1 cellular context compared by ENCODE assay signal in the genomic region with DNA sequence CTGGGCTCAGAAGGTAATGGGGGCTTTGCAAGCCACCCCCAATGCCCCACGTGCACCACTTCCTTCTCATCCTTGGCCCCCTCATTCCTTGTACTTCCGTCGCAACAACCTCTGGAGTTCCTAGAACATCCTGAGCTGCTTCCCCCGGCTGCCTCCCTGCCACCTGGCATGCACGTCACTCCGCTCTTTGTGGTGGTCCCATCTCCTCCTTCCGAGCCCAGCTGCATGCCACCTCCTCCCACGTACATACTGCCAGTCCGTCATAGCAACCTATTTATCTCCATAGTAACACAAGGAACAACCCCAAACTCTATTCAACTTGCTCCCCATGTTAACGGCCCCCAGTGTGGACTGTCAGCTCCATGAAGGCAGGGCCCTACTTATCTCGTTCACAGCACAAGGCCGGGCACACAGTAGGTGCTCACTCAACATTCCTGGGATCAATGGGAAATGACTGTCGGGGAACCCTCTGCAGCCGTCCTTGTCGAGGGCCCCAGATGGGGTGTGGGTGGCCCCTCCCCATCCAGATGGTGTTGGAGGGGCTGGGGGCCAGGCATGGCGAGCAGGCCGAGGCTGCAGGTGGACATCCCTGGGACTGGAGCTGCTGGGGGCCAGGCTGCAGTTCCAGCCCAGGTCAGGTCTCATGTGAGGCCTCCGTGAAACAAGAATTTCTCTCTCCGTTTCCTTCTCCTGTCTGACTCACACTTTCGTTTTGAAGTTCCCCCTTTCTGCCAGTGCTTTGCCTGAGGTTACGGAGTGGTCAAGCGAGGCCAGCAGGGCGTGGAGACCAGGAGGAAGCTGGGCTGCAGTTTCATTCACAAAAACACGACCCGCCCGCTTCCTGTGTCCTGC.
TF ChIP-seq lines count a peak whose summit lies in the region.

No MANE protein-coding gene starts in this region.

TF ChIP-seq in GM12878, 131 proteins besides CTCF, POLR2A, EP300 and RAD21 (continued from another document and continues in another):
- TF ChIP-seq, protein P1, sequence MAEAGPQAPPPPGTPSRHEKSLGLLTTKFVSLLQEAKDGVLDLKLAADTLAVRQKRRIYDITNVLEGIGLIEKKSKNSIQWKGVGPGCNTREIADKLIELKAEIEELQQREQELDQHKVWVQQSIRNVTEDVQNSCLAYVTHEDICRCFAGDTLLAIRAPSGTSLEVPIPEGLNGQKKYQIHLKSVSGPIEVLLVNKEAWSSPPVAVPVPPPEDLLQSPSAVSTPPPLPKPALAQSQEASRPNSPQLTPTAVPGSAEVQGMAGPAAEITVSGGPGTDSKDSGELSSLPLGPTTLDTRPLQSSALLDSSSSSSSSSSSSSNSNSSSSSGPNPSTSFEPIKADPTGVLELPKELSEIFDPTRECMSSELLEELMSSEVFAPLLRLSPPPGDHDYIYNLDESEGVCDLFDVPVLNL (IDR thresholded peaks at IDR 0.05; ENCODE audit: low read depth, low read length): no peak
- no peak for TF ChIP-seq CBX3 (IDR thresholded peaks at IDR 0.05; ENCODE audit: borderline replicate concordance, low read depth)
- TF ChIP-seq, protein P2, sequence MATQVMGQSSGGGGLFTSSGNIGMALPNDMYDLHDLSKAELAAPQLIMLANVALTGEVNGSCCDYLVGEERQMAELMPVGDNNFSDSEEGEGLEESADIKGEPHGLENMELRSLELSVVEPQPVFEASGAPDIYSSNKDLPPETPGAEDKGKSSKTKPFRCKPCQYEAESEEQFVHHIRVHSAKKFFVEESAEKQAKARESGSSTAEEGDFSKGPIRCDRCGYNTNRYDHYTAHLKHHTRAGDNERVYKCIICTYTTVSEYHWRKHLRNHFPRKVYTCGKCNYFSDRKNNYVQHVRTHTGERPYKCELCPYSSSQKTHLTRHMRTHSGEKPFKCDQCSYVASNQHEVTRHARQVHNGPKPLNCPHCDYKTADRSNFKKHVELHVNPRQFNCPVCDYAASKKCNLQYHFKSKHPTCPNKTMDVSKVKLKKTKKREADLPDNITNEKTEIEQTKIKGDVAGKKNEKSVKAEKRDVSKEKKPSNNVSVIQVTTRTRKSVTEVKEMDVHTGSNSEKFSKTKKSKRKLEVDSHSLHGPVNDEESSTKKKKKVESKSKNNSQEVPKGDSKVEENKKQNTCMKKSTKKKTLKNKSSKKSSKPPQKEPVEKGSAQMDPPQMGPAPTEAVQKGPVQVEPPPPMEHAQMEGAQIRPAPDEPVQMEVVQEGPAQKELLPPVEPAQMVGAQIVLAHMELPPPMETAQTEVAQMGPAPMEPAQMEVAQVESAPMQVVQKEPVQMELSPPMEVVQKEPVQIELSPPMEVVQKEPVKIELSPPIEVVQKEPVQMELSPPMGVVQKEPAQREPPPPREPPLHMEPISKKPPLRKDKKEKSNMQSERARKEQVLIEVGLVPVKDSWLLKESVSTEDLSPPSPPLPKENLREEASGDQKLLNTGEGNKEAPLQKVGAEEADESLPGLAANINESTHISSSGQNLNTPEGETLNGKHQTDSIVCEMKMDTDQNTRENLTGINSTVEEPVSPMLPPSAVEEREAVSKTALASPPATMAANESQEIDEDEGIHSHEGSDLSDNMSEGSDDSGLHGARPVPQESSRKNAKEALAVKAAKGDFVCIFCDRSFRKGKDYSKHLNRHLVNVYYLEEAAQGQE (IDR thresholded peaks at IDR 0.05; ENCODE audit: low read depth, low read length): no peak
- TF ChIP-seq, protein P3, sequence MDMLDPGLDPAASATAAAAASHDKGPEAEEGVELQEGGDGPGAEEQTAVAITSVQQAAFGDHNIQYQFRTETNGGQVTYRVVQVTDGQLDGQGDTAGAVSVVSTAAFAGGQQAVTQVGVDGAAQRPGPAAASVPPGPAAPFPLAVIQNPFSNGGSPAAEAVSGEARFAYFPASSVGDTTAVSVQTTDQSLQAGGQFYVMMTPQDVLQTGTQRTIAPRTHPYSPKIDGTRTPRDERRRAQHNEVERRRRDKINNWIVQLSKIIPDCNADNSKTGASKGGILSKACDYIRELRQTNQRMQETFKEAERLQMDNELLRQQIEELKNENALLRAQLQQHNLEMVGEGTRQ (IDR thresholded peaks at IDR 0.05; ENCODE audit: borderline replicate concordance, low read depth, low read length): no peak
- peak; percentile 86; the same call in 1 of the 2 replicates for TF ChIP-seq FOXM1 (IDR thresholded peaks at IDR 0.05; ENCODE audit: low read depth, low read length)
- TF ChIP-seq KLF5 (IDR thresholded peaks at IDR 0.05; ENCODE audit: partially characterized antibody): no peak
- TF ChIP-seq, protein P4, sequence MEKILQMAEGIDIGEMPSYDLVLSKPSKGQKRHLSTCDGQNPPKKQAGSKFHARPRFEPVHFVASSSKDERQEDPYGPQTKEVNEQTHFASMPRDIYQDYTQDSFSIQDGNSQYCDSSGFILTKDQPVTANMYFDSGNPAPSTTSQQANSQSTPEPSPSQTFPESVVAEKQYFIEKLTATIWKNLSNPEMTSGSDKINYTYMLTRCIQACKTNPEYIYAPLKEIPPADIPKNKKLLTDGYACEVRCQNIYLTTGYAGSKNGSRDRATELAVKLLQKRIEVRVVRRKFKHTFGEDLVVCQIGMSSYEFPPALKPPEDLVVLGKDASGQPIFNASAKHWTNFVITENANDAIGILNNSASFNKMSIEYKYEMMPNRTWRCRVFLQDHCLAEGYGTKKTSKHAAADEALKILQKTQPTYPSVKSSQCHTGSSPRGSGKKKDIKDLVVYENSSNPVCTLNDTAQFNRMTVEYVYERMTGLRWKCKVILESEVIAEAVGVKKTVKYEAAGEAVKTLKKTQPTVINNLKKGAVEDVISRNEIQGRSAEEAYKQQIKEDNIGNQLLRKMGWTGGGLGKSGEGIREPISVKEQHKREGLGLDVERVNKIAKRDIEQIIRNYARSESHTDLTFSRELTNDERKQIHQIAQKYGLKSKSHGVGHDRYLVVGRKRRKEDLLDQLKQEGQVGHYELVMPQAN (conservative IDR thresholded peaks at IDR 0.05): peak; percentile 52
- no peak for TF ChIP-seq PAX8 (IDR thresholded peaks at IDR 0.05)
- no peak for TF ChIP-seq CUX1 (IDR thresholded peaks at IDR 0.05; ENCODE audit: insufficient replicate concordance, low read depth, low read length)
- TF ChIP-seq SUPT20H (IDR thresholded peaks at IDR 0.05; ENCODE audit: borderline replicate concordance, control insufficient read depth, low read depth, low read length): no peak
- TF ChIP-seq ZBTB40 (IDR thresholded peaks at IDR 0.05; ENCODE audit: borderline replicate concordance): no peak
- TF ChIP-seq CHD4 (IDR thresholded peaks at IDR 0.05): peak; percentile 36; the same call in 1 of the 2 replicates
- TF ChIP-seq TARDBP (IDR thresholded peaks at IDR 0.05; ENCODE audit: borderline replicate concordance): no peak; the same call in 1 of the 2 replicates
- TF ChIP-seq ESRRA (IDR thresholded peaks at IDR 0.05; ENCODE audit: low read length): no peak
- no peak for TF ChIP-seq SREBF2 (IDR thresholded peaks at IDR 0.05; ENCODE audit: low read length)
- TF ChIP-seq, protein P5, sequence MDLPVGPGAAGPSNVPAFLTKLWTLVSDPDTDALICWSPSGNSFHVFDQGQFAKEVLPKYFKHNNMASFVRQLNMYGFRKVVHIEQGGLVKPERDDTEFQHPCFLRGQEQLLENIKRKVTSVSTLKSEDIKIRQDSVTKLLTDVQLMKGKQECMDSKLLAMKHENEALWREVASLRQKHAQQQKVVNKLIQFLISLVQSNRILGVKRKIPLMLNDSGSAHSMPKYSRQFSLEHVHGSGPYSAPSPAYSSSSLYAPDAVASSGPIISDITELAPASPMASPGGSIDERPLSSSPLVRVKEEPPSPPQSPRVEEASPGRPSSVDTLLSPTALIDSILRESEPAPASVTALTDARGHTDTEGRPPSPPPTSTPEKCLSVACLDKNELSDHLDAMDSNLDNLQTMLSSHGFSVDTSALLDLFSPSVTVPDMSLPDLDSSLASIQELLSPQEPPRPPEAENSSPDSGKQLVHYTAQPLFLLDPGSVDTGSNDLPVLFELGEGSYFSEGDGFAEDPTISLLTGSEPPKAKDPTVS (IDR thresholded peaks at IDR 0.05; ENCODE audit: low read depth, low read length): no peak
- TF ChIP-seq MLLT1 (IDR thresholded peaks at IDR 0.05): 0 out of 2 replicates have a peak, but pooled peaks have one; percentile 34
- no peak for TF ChIP-seq HCFC1 (IDR thresholded peaks at IDR 0.05; ENCODE audit: low read length)
- no peak for TF ChIP-seq MYC (IDR thresholded peaks at IDR 0.05; ENCODE audit: insufficient read depth, insufficient read length, insufficient replicate concordance, low read length, severe bottlenecking)
- no peak for TF ChIP-seq STAT3 (IDR thresholded peaks at IDR 0.05; ENCODE audit: low read depth, low read length)
- no peak for TF ChIP-seq ZBTB11 (CRISPR knock-in tag; IDR thresholded peaks at IDR 0.05)
